Comparison of ENCODE assay signal across 2 cellular contexts in the genomic region with DNA sequence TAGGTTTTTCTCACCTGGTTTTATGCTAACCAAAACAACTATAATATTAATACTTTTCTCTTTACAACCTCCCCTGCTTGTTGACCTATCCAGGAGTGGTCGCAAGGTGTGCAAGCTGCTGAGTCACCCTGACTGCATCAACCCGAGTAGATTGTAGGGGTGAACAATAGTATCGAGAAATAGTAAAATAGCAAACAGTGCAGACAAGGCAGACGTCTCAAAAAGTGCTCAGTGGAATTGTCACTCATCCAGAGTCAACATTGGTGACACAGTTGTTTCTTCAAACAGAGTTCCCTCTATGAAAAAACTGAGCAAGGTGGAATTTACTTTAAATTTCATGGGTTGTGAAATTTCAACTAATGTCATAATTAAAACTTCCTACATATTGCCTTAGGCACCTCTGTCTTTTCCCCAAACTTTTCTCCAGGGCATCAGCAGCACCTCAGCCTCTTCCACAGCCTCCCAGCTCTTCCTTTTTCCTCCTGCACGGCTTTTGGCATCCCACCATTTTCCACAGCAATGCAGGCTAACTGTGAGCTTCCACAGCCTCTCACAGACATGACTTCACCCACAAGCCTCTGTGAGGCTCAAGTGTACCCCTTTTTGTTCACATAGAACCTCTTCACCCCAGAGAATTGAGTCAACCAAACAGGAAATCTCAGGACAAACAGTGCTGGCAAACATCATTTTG. TPM values are rescaled to one million over a fixed set of nuclear protein-coding genes. Genes with fewer than 3 reads are reported as not detected.
"Had no signal": no experiment of that assay in that cellular context is flagged by ENCODE, and none has a peak within 500 bp of the region (broad histone marks: within the 10 kb centered on the region; RNA-seq: fewer than 3 reads in every experiment).

No MANE protein-coding gene starts in this region.

RNA-seq across cellular contexts. Expression of gene AKR1C1, which starts 6.1 kb away (rescaled TPM):
- polyA plus RNA-seq: immature natural killer cell; naive thymus-derived CD4-positive, alpha-beta T cell had no signal

RNA-seq across cellular contexts. Expression of gene AKR1C2, which starts 46.6 kb away (rescaled TPM):
- polyA plus RNA-seq: immature natural killer cell; naive thymus-derived CD4-positive, alpha-beta T cell had no signal
